1 cellular context compared by ENCODE assay signal in genomic region chr17:73191443-73192218, GRCh38.
TF ChIP-seq lines count a peak whose summit lies in the region.

No MANE protein-coding gene starts in this region.

TF ChIP-seq in IMR-90, 13 proteins besides CTCF, POLR2A, EP300 and RAD21:
- no peak for TF ChIP-seq MAFK (IDR thresholded peaks at IDR 0.05; ENCODE audit: low read depth, low read length)
- no peak for TF ChIP-seq RCOR1 (IDR thresholded peaks at IDR 0.05; ENCODE audit: insufficient replicate concordance, low read length)
- TF ChIP-seq CEBPB (IDR thresholded peaks at IDR 0.05; ENCODE audit: low read depth, low read length), result 0 out of 2 replicates have a peak, but pooled peaks have one; percentile 15
- peak; percentile 57 for TF ChIP-seq SMC3 (IDR thresholded peaks at IDR 0.05; ENCODE audit: low read depth, low read length)
- TF ChIP-seq USF2 (IDR thresholded peaks at IDR 0.05; ENCODE audit: low read depth, low read length), result no peak
- no peak for TF ChIP-seq NFE2L2 (IDR thresholded peaks at IDR 0.05; ENCODE audit: low read depth, low read length)
- no peak for TF ChIP-seq MAZ (IDR thresholded peaks at IDR 0.05; ENCODE audit: borderline replicate concordance, low read depth, low read length)
- TF ChIP-seq CHD1 (IDR thresholded peaks at IDR 0.05; ENCODE audit: low read depth, low read length), result no peak
- no peak for TF ChIP-seq RFX5 (IDR thresholded peaks at IDR 0.05; ENCODE audit: low read depth, low read length)
- no peak for TF ChIP-seq MXI1 (IDR thresholded peaks at IDR 0.05; ENCODE audit: borderline replicate concordance, low read depth, low read length)
TF ChIP-seq in IMR-90: peak in this region for 2.
